26 cellular contexts compared by ENCODE assay signal in genomic region chr9:137497921-137498719, GRCh38. TPM values are rescaled to one million over a fixed set of nuclear protein-coding genes. Genes with fewer than 3 reads are reported as not detected.
"Had no signal": no experiment of that assay in that cellular context is flagged by ENCODE, and none has a peak within 500 bp of the region (broad histone marks: within the 10 kb centered on the region; RNA-seq: fewer than 3 reads in every experiment).

No MANE protein-coding gene starts in this region.

- H3K27me3 Mint-ChIP-seq: activated CD4-positive, alpha-beta memory T cell treated with anti-CD3 and anti-CD28 coated beads for 36 hours; activated naive CD8-positive, alpha-beta T cell treated with anti-CD3 and anti-CD28 coated beads, Interleukin-2, amount 50 U/mL, for 24 hours; natural killer cell treated with Interleukin-12 subunit alpha and Interleukin-12 subunit beta and Interleukin-15 and Interleukin-18, amount 100 ng/mL, for 72 hours; T-helper 17 cell had no signal

- H3K9me3 ChIP-seq: left lung, neutrophil, pancreas, psoas muscle, right atrium auricular region, uterus had no signal

- DNase-seq: activated CD4-positive, alpha-beta memory T cell treated with anti-CD3 and anti-CD28 coated beads for 36 hours; activated CD4-positive, alpha-beta T cell treated with anti-CD3 and anti-CD28 coated beads for 4 hours; activated CD4-positive, CD25-positive, alpha-beta regulatory T cell; activated naive CD4-positive, alpha-beta T cell treated with anti-CD3 and anti-CD28 coated beads, Interleukin-2, amount 50 U/mL, for 16 hours; activated naive CD8-positive, alpha-beta T cell treated with anti-CD3 and anti-CD28 coated beads, Interleukin-2, amount 50 U/mL, for 24 hours; activated T-cell treated with anti-CD3 and anti-CD28 coated beads, Interleukin-2, amount 50 U/mL, for 48 hours; erythroblast; foreskin keratinocyte; mammary epithelial cell; midbrain; psoas muscle; stimulated activated CD4-positive, alpha-beta T cell treated with anti-CD3 and anti-CD28 coated beads, Interleukin-2, amount 100 ng/mL, for 24 hours; T-helper 17 cell; trophoblast cell; uterus had no signal

- H3K36me3 ChIP-seq: left lung, neutrophil, uterus had no signal

- H3K9me3 Mint-ChIP-seq: activated naive CD8-positive, alpha-beta T cell treated with anti-CD3 and anti-CD28 coated beads, Interleukin-2, amount 50 U/mL, for 24 hours; natural killer cell treated with Interleukin-12 subunit alpha and Interleukin-12 subunit beta and Interleukin-15 and Interleukin-18, amount 100 ng/mL, for 72 hours; stimulated activated effector memory CD8-positive, alpha-beta T cell treated with anti-CD3 and anti-CD28 coated beads, Interleukin-12 subunit alpha, Interleukin-12 subunit beta, amount 100 ng/mL, for 72 hours had no signal

- H3K36me3 Mint-ChIP-seq: natural killer cell treated with Interleukin-12 subunit alpha and Interleukin-12 subunit beta and Interleukin-15 and Interleukin-18, amount 100 ng/mL, for 72 hours had no signal

- H3K4me3 Mint-ChIP-seq: activated CD4-positive, alpha-beta memory T cell treated with anti-CD3 and anti-CD28 coated beads for 36 hours; activated naive CD8-positive, alpha-beta T cell treated with anti-CD3 and anti-CD28 coated beads, Interleukin-2, amount 50 U/mL, for 24 hours; brain; natural killer cell treated with Interleukin-12 subunit alpha and Interleukin-12 subunit beta and Interleukin-15 and Interleukin-18, amount 100 ng/mL, for 72 hours; stimulated activated effector memory CD8-positive, alpha-beta T cell treated with anti-CD3 and anti-CD28 coated beads, Interleukin-12 subunit alpha, Interleukin-12 subunit beta, amount 100 ng/mL, for 72 hours; T-helper 17 cell had no signal

- H3K27me3 ChIP-seq: foreskin keratinocyte, left lung, neutrophil, pancreas, right atrium auricular region, uterus had no signal

- H3K4me3 ChIP-seq: left lung, pancreas, psoas muscle, right atrium auricular region, uterus had no signal

- H3K4me1 ChIP-seq: foreskin keratinocyte, left lung, pancreas, psoas muscle, right atrium auricular region, uterus had no signal

- H3K27ac ChIP-seq: foreskin keratinocyte, left lung, neutrophil, pancreas, psoas muscle, right atrium auricular region, uterus had no signal

- H3K27ac Mint-ChIP-seq: activated CD4-positive, alpha-beta memory T cell treated with anti-CD3 and anti-CD28 coated beads for 36 hours; activated naive CD8-positive, alpha-beta T cell treated with anti-CD3 and anti-CD28 coated beads, Interleukin-2, amount 50 U/mL, for 24 hours; natural killer cell treated with Interleukin-12 subunit alpha and Interleukin-12 subunit beta and Interleukin-15 and Interleukin-18, amount 100 ng/mL, for 72 hours; stimulated activated effector memory CD8-positive, alpha-beta T cell treated with anti-CD3 and anti-CD28 coated beads, Interleukin-12 subunit alpha, Interleukin-12 subunit beta, amount 100 ng/mL, for 72 hours; T-helper 17 cell had no signal

RNA-seq across cellular contexts. Expression of gene ENTPD8, which starts 57.0 kb away (rescaled TPM):
- total RNA-seq: activated CD4-positive, alpha-beta memory T cell treated with anti-CD3 and anti-CD28 coated beads for 36 hours; cardiac septum; foreskin keratinocyte; kidney epithelial cell; natural killer cell treated with Interleukin-12 subunit alpha and Interleukin-12 subunit beta and Interleukin-15 and Interleukin-18, amount 100 ng/mL, for 72 hours; psoas muscle; right atrium auricular region; skeletal muscle tissue; T-helper 17 cell; temporal lobe had no signal
- polyA plus RNA-seq: foreskin keratinocyte had no signal
